ENCODE assay signal across 21 cellular contexts in the genomic region with DNA sequence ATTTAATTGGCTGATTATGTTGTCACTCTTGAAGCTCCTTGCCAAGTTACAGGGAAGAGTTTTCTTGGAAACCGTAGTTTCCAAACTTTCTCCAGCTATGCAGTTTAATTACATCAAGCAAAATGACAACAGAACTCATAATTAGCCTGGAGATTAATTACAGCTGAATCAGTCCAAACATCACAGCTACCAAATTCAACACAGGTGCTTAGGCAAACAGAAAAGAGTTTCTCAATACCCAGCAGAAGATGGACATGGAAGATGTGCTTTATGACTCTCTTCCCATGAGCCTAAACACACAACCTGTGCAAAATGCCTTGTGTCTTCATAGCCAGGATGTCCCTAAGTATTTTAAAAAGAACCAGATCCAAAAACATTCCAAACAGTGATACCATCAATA.
A peak's percentile ranks its signal among the peaks of the same experiment; 100 is the strongest.
DNase-seq lines count a peak whose midpoint lies in the region; ATAC-seq and TF ChIP-seq lines count a peak whose summit lies in the region.
"Had no signal": no experiment of that assay in that cellular context is flagged by ENCODE, and none has a peak within 500 bp of the region (broad histone marks: within the 10 kb centered on the region; RNA-seq: fewer than 3 reads in every experiment).

No MANE protein-coding gene starts in this region.

- H3K79me2 ChIP-seq in SK-N-SH (ENCODE audit: insufficient read depth), result no peaks in the 10 kb centered on the region

- TF ChIP-seq RAD21 in SK-N-SH (IDR thresholded peaks at IDR 0.05; ENCODE audit: low read length), result no peak

- DNase-seq in NCI-H1105 treated with DMSO at 0.1 percent for 48 hours (lab: John Stamatoyannopoulos, UW), result peak; percentile 20
- DNase-seq in NCI-H1105 (lab: John Stamatoyannopoulos, UW), result no peak
- DNase-seq in SK-N-SH, result no peak
- DNase-seq in NCI-H69 (lab: John Stamatoyannopoulos, UW), result peak; percentile 81
- no peak for DNase-seq in LoVo (ENCODE audit: low spot score)
- no peak for DNase-seq in left ventricle myocardium inferior
- no peak for DNase-seq in SKM-1 (lab: John Stamatoyannopoulos, UW; ENCODE audit: unreplicated experiment)
- DNase-seq: ACHN; AML-193; BE2C; CD4-positive, alpha-beta T cell; CD8-positive, alpha-beta memory T cell; DMS 273 treated with DMSO at 0.1 percent for 48 hours; DMS79 treated with DMSO at 0.1 percent for 48 hours; GF-D8; H9 had no signal

- no peak overlapping the region for H3K9ac ChIP-seq in SK-N-SH
- H3K9ac ChIP-seq: BLaER1 treated with 17β-estradiol and CSF1 and Interleukin-3, amounts not matched to agents 10 nM and 100 nM had no signal

- WGBS in SK-N-SH (ENCODE audit: low lambda C conversion rate), result 44% methylated on average over 1 of the region's 1 CpG

- CTCF ChIA-PET in SK-N-SH (lab: Yijun Ruan, JAX), result interaction anchor here (2.1 kb wide), 1 partner anchor 26 kb away, joined by 5 read pairs; no protein-coding TSS in a partner anchor

- H3K4me1 ChIP-seq in SK-N-SH (ENCODE audit: control insufficient read depth in 1 of 2, insufficient read depth in 2 of 2, low read depth in 1 of 2, low read length in 1 of 2), result no peaks in the 10 kb centered on the region
- H3K4me1 ChIP-seq in left ventricle myocardium inferior, result no peaks in the 10 kb centered on the region
- H3K4me1 ChIP-seq: BE2C; BLaER1 treated with 17β-estradiol and CSF1 and Interleukin-3, amounts not matched to agents 10 nM and 100 nM had no signal

- no peaks in the 10 kb centered on the region for H3F3A ChIP-seq in SK-N-SH (replicated peaks; ENCODE audit: insufficient read depth)

- H3K4me2 ChIP-seq in SK-N-SH, result no peak overlapping the region
- H3K4me2 ChIP-seq: BLaER1 treated with 17β-estradiol and CSF1 and Interleukin-3, amounts not matched to agents 10 nM and 100 nM; GM23338 had no signal

- H3K36me3 ChIP-seq in SK-N-SH (replicated peaks in 1 of 2; ENCODE audit: control insufficient read depth in 1 of 2, insufficient read depth in 2 of 2, low read length in 1 of 2) (no peaks in the 10 kb centered on the region), left ventricle myocardium inferior (no peaks in the 10 kb centered on the region)
- H3K36me3 ChIP-seq: BE2C; BLaER1 treated with 17β-estradiol and CSF1 and Interleukin-3, amounts not matched to agents 10 nM and 100 nM had no signal

- no peak overlapping the region for H2AFZ ChIP-seq in SK-N-SH (ENCODE audit: low read depth)
- H2AFZ ChIP-seq: GM23338 had no signal

- no peaks in the 10 kb centered on the region for H4K20me1 ChIP-seq in SK-N-SH (ENCODE audit: insufficient read depth)
- H4K20me1 ChIP-seq: BLaER1 treated with 17β-estradiol and CSF1 and Interleukin-3, amounts not matched to agents 10 nM and 100 nM had no signal

- no peaks in the 10 kb centered on the region for H3K9me2 ChIP-seq in SK-N-SH

- H3K9me3 ChIP-seq in SK-N-SH (no peaks in the 10 kb centered on the region), left ventricle myocardium inferior (replicated peaks) (no peaks in the 10 kb centered on the region)
- H3K9me3 ChIP-seq: BE2C had no signal

- H3K27ac ChIP-seq in SK-N-SH (ENCODE audit: low read depth in 2 of 2, low read length in 1 of 2) (no peak overlapping the region), left ventricle myocardium inferior (replicated peaks) (no peak overlapping the region)
- H3K27ac ChIP-seq: 22Rv1; BLaER1 treated with 17β-estradiol and CSF1 and Interleukin-3, amounts not matched to agents 10 nM and 100 nM had no signal

- intact Hi-C loops in left ventricle myocardium inferior (cut with micrococcal nuclease), result no loop called here

- H3K27me3 ChIP-seq in SK-N-SH (ENCODE audit: insufficient read depth) (no peaks in the 10 kb centered on the region), left ventricle myocardium inferior (ENCODE audit: low read depth) (no peaks in the 10 kb centered on the region)
- H3K27me3 ChIP-seq: BE2C; BLaER1 treated with 17β-estradiol and CSF1 and Interleukin-3, amounts not matched to agents 10 nM and 100 nM had no signal

- no peak for TF ChIP-seq EP300 in SK-N-SH (IDR thresholded peaks at IDR 0.05; ENCODE audit: borderline replicate concordance in 1 of 2, low read depth in 1 of 2, low read length in 1 of 2)

- H3K4me3 ChIP-seq in SK-N-SH (ENCODE audit: low read depth in 2 of 2, low read length in 1 of 2) (no peak overlapping the region), left ventricle myocardium inferior (no peak overlapping the region)
- H3K4me3 ChIP-seq: BLaER1 treated with 17β-estradiol and CSF1 and Interleukin-3, amounts not matched to agents 10 nM and 100 nM; GM23338 had no signal

- ATAC-seq in SK-N-SH treated with all-trans-retinoic acid at 6 μM for 48 hours, result no peak
- ATAC-seq: GM23338, HCT116 had no signal

- POLR2A ChIA-PET in SK-N-SH (lab: Yijun Ruan, JAX), result no interaction called here

- no peak for TF ChIP-seq CTCF in SK-N-SH (IDR thresholded peaks at IDR 0.05)
- TF ChIP-seq CTCF in left ventricle myocardium inferior (IDR thresholded peaks at IDR 0.05; ENCODE audit: borderline replicate concordance), result no peak

TF ChIP-seq in SK-N-SH treated with all-trans-retinoic acid at 6 μM for 48 hours, 23 proteins besides CTCF, POLR2A, EP300 and RAD21:
- TF ChIP-seq SNAI2 (CRISPR knock-in tag; IDR thresholded peaks at IDR 0.05) (peak; percentile 18; the same call in 1 of the 2 replicates), PPARA (CRISPR knock-in tag; IDR thresholded peaks at IDR 0.05; ENCODE audit: borderline replicate concordance) (no peak)
TF ChIP-seq in SK-N-SH treated with all-trans-retinoic acid at 6 μM for 48 hours: peak in this region for 1.

TF ChIP-seq in SK-N-SH, 30 proteins besides CTCF, POLR2A, EP300 and RAD21:
- TF ChIP-seq FOSL2 (IDR thresholded peaks at IDR 0.05; ENCODE audit: borderline replicate concordance, low read depth), result no peak
- TF ChIP-seq CHD2 (IDR thresholded peaks at IDR 0.05; ENCODE audit: low read length, partially characterized antibody), result no peak
- no peak for TF ChIP-seq MEF2A (IDR thresholded peaks at IDR 0.05; ENCODE audit: borderline replicate concordance, low read depth)
- no peak for TF ChIP-seq GATA2 (CRISPR knock-in tag; IDR thresholded peaks at IDR 0.05)
- TF ChIP-seq, protein P1, sequence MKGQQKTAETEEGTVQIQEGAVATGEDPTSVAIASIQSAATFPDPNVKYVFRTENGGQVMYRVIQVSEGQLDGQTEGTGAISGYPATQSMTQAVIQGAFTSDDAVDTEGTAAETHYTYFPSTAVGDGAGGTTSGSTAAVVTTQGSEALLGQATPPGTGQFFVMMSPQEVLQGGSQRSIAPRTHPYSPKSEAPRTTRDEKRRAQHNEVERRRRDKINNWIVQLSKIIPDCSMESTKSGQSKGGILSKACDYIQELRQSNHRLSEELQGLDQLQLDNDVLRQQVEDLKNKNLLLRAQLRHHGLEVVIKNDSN (IDR thresholded peaks at IDR 0.05; ENCODE audit: borderline replicate concordance, low read depth), result no peak
- TF ChIP-seq, protein P2, sequence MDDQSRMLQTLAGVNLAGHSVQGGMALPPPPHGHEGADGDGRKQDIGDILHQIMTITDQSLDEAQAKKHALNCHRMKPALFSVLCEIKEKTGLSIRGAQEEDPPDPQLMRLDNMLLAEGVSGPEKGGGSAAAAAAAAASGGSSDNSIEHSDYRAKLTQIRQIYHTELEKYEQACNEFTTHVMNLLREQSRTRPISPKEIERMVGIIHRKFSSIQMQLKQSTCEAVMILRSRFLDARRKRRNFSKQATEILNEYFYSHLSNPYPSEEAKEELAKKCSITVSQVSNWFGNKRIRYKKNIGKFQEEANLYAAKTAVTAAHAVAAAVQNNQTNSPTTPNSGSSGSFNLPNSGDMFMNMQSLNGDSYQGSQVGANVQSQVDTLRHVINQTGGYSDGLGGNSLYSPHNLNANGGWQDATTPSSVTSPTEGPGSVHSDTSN (IDR thresholded peaks at IDR 0.05), result no peak

Comparison
In these comparisons a context has a peak if more than half of its experiments do, and no peak if none do; other contexts are left out.
1. DNase-seq: peak in NCI-H1105 treated with DMSO at 0.1 percent for 48 hours (single experiment) and NCI-H69 (single experiment); none in NCI-H1105 (single experiment), SK-N-SH (single experiment), LoVo (single experiment), left ventricle myocardium inferior (single experiment) and SKM-1 (single experiment).